Comparison of ENCODE assay signal across 11 cellular contexts in genomic region chr22:31284241-31284745, GRCh38. TPM values are rescaled to one million over a fixed set of nuclear protein-coding genes. Genes with fewer than 3 reads are reported as not detected.
DNase-seq lines count a peak whose midpoint lies in the region; ATAC-seq, FAIRE-seq and TF ChIP-seq lines count a peak whose summit lies in the region.
"Had no signal": no experiment of that assay in that cellular context is flagged by ENCODE, and none has a peak within 500 bp of the region (broad histone marks: within the 10 kb centered on the region; RNA-seq: fewer than 3 reads in every experiment).

No MANE protein-coding gene starts in this region.

- no peak overlapping the region for H3K27ac ChIP-seq in HepG2 (ENCODE audit: extremely low read length, insufficient read depth, low read length)
- H3K27ac ChIP-seq in right lobe of liver = no peak overlapping the region
- peak overlapping the region; percentile 28 to 59 for H3K27ac ChIP-seq in mucosa of rectum (ENCODE audit: low read depth in 2 of 2, low read length in 2 of 2)
- H3K27ac ChIP-seq in uterus = peak overlapping the region; percentile 37 to 100

- no peak for TF ChIP-seq POLR2A in HepG2 (IDR thresholded peaks at IDR 0.05; ENCODE audit: insufficient read depth in 1 of 2, low read depth in 2 of 2, low read length in 2 of 2)
- TF ChIP-seq POLR2A in right lobe of liver (IDR thresholded peaks at IDR 0.05) = no peak
- no peak for TF ChIP-seq POLR2A in uterus (IDR thresholded peaks at IDR 0.05)

- DNase-seq in HepG2 (ENCODE audit: low spot score) = peak; percentile 34
- DNase-seq in right lobe of liver = no peak
- DNase-seq in activated T-helper 2 cell treated with anti-CD3 and anti-CD28 coated beads, Interferon-gamma antibody, Interleukin-2, Interleukin-4, amounts not matched to agents 10 μg/mL and 5 μg/mL and 100 μg/mL, durations not matched to agents 14 hours and 24 hours and 36 hours (ENCODE audit: low spot score) = no peak
- no peak for DNase-seq in uterus
- DNase-seq in RKO (ENCODE audit: low spot score) = no peak
- DNase-seq: amygdala, NCI-H146 had no signal

- H3K36me3 ChIP-seq in HepG2 (replicated peaks in 1 of 2; ENCODE audit: control insufficient read depth in 1 of 2, insufficient read depth in 2 of 2, low read length in 2 of 2) = peaks cover 0 to 1% of the 10 kb centered on the region in 2 experiments; a peak in 1 of 5 replicates
- peaks cover 0 to 9% (median 2%) of the 10 kb centered on the region in 4 donors for H3K36me3 ChIP-seq in right lobe of liver
- peaks cover 73 to 81% of the 10 kb centered on the region in 2 donors for H3K36me3 ChIP-seq in mucosa of rectum (ENCODE audit: control insufficient read depth in 2 of 2, insufficient read depth in 2 of 2, low read length in 2 of 2)
- no peaks in the 10 kb centered on the region for H3K36me3 ChIP-seq in uterus

- TF ChIP-seq CTCF in HepG2 (CRISPR knock-in tag; IDR thresholded peaks at IDR 0.05) (no peak), right lobe of liver (IDR thresholded peaks at IDR 0.05) (no peak), uterus (IDR thresholded peaks at IDR 0.05) (no peak)

- intact Hi-C loops in HepG2 (cut with micrococcal nuclease; ENCODE audit: unreplicated experiment) (no loop called here), right lobe of liver (cut with DNase I) (no loop called here), uterus (cut with DNase I; ENCODE audit: low total_unique reads) (no loop called here)
- intact Hi-C loops in activated T-helper 2 cell treated with anti-CD3 and anti-CD28 coated beads, Interferon-gamma antibody, Interleukin-2, Interleukin-4, amounts not matched to agents 10 μg/mL and 5 μg/mL and 100 μg/mL, durations not matched to agents 14 hours and 24 hours and 36 hours (cut with micrococcal nuclease) = no loop called here

- H3K27me3 Mint-ChIP-seq in activated T-helper 2 cell treated with anti-CD3 and anti-CD28 coated beads, Interferon-gamma antibody, Interleukin-2, Interleukin-4, amounts not matched to agents 10 μg/mL and 5 μg/mL and 100 μg/mL, durations not matched to agents 14 hours and 24 hours and 36 hours (ENCODE audit: low read depth) = no peaks in the 10 kb centered on the region

- H2AFZ ChIP-seq in HepG2 (ENCODE audit: low read length) = no peak overlapping the region

- peaks cover 50% of the 10 kb centered on the region for H3K4me1 Mint-ChIP-seq in activated T-helper 2 cell treated with anti-CD3 and anti-CD28 coated beads, Interferon-gamma antibody, Interleukin-2, Interleukin-4, amounts not matched to agents 10 μg/mL and 5 μg/mL and 100 μg/mL, durations not matched to agents 14 hours and 24 hours and 36 hours (ENCODE audit: low read depth)

- CTCF ChIA-PET in HepG2 (lab: Yijun Ruan, JAX; ENCODE audit: low intra/inter-chr PET ratio, low total read pairs) = no interaction called here

- H3K9me3 Mint-ChIP-seq in activated T-helper 2 cell treated with anti-CD3 and anti-CD28 coated beads, Interferon-gamma antibody, Interleukin-2, Interleukin-4, amounts not matched to agents 10 μg/mL and 5 μg/mL and 100 μg/mL, durations not matched to agents 14 hours and 24 hours and 36 hours = no peaks in the 10 kb centered on the region

- H3K4me3 ChIP-seq in HepG2 (replicated peaks in 1 of 3; ENCODE audit: insufficient read depth in 1 of 3, low read depth in 2 of 3, low read length in 3 of 3) (no peak overlapping the region), right lobe of liver (no peak overlapping the region), mucosa of rectum (ENCODE audit: low read length in 2 of 2) (no peak overlapping the region), uterus (no peak overlapping the region)

- H3K27me3 ChIP-seq in HepG2 (ENCODE audit: control insufficient read depth in 1 of 2, insufficient read depth in 2 of 2, low read length in 2 of 2) (no peaks in the 10 kb centered on the region), right lobe of liver (no peaks in the 10 kb centered on the region), mucosa of rectum (ENCODE audit: control insufficient read depth in 2 of 2, insufficient read depth in 2 of 2, low read length in 2 of 2) (no peaks in the 10 kb centered on the region), uterus (no peaks in the 10 kb centered on the region)

- WGBS in HepG2 (ENCODE audit: low lambda C conversion rate) = 100% methylated on average over 2 of the region's 2 CpGs
- WGBS in right lobe of liver (ENCODE audit: insufficient coverage, low coverage, low lambda C conversion rate, missing lambda C conversion rate) = 75% methylated on average over 2 of the region's 2 CpGs

- no peak overlapping the region for H3K4me2 ChIP-seq in HepG2 (ENCODE audit: low read depth, low read length)

- H3K4me1 ChIP-seq in HepG2 (ENCODE audit: insufficient read depth, low read length) (peaks cover 31% of the 10 kb centered on the region), right lobe of liver (peaks cover 0 to 3% (median 0%) of the 10 kb centered on the region in 4 donors), mucosa of rectum (ENCODE audit: control insufficient read depth in 2 of 2, insufficient read depth in 2 of 2, low read length in 2 of 2) (peaks cover 8 to 10% of the 10 kb centered on the region in 2 donors), uterus (peaks cover 0 to 9% of the 10 kb centered on the region in 2 donors)

- no peak for TF ChIP-seq RAD21 in HepG2 (CRISPR knock-in tag; IDR thresholded peaks at IDR 0.05)

- ATAC-seq in HepG2 (peak; percentile 42), right lobe of liver (no peak), GM18873 (IDR thresholded peaks at IDR 0.05; ENCODE audit: low FRiP score, unreplicated experiment) (no peak), GM18517 (IDR thresholded peaks at IDR 0.05; ENCODE audit: unreplicated experiment) (no peak)

- H3K9me3 ChIP-seq in HepG2 (ENCODE audit: low read length) = no peaks in the 10 kb centered on the region
- H3K9me3 ChIP-seq in right lobe of liver = no peaks in the 10 kb centered on the region
- no peaks in the 10 kb centered on the region for H3K9me3 ChIP-seq in mucosa of rectum (ENCODE audit: control insufficient read depth in 2 of 2, low read length in 2 of 2)
- H3K9me3 ChIP-seq in uterus = no peaks in the 10 kb centered on the region

- FAIRE-seq in HepG2 (lab: Jason Lieb, UNC) = peak; percentile 48
- FAIRE-seq: frontal cortex had no signal

- peaks cover 65% of the 10 kb centered on the region for H3K36me3 Mint-ChIP-seq in activated T-helper 2 cell treated with anti-CD3 and anti-CD28 coated beads, Interferon-gamma antibody, Interleukin-2, Interleukin-4, amounts not matched to agents 10 μg/mL and 5 μg/mL and 100 μg/mL, durations not matched to agents 14 hours and 24 hours and 36 hours (ENCODE audit: low read depth)

- in situ Hi-C loops in HepG2 (cut with HindIII; ENCODE audit: extremely low pct_ligation_motif_present, low pct_unique_long_range_greater_than_20kb) = no loop called here

- no peak overlapping the region for H3K4me3 Mint-ChIP-seq in activated T-helper 2 cell treated with anti-CD3 and anti-CD28 coated beads, Interferon-gamma antibody, Interleukin-2, Interleukin-4, amounts not matched to agents 10 μg/mL and 5 μg/mL and 100 μg/mL, durations not matched to agents 14 hours and 24 hours and 36 hours (ENCODE audit: low read depth)

- no peak for TF ChIP-seq EP300 in HepG2 (IDR thresholded peaks at IDR 0.05; ENCODE audit: low read depth in 2 of 2, low read length in 2 of 2)
- TF ChIP-seq EP300 in HepG2 (CRISPR knock-in tag; IDR thresholded peaks at IDR 0.05; ENCODE audit: borderline replicate concordance) = no peak

- no TSS peak for BruUV-seq in HepG2 (replicated peaks; lab: Mats Ljungman, UMichigan)

- H3K79me2 ChIP-seq in HepG2 (ENCODE audit: insufficient read depth, low read length) = no peaks in the 10 kb centered on the region

- H3K27ac Mint-ChIP-seq in activated T-helper 2 cell treated with anti-CD3 and anti-CD28 coated beads, Interferon-gamma antibody, Interleukin-2, Interleukin-4, amounts not matched to agents 10 μg/mL and 5 μg/mL and 100 μg/mL, durations not matched to agents 14 hours and 24 hours and 36 hours = peak overlapping the region; percentile 87

- H3K9ac ChIP-seq in HepG2 (ENCODE audit: insufficient read depth, low read depth, low read length) = no peak overlapping the region
- peak overlapping the region in 1 of 2 donors; percentile 36 for H3K9ac ChIP-seq in mucosa of rectum (ENCODE audit: low read depth in 1 of 2, low read length in 2 of 2)

- H4K20me1 ChIP-seq in HepG2 (ENCODE audit: insufficient read depth, low read length) = no peaks in the 10 kb centered on the region

- POLR2A ChIA-PET in HepG2 (lab: Yijun Ruan, JAX) = interaction anchor here (0.8 to 1.0 kb wide), 2 partner anchors 60 to 63 kb away, joined by 3 to 4 read pairs; no protein-coding TSS in a partner anchor

TF ChIP-seq in HepG2, 621 proteins besides CTCF, POLR2A, EP300 and RAD21 (continues in another document):
- TF ChIP-seq GFI1 (CRISPR knock-in tag; IDR thresholded peaks at IDR 0.05; ENCODE audit: borderline replicate concordance) = no peak

RNA-seq across cellular contexts. Expression of gene PIK3IP1, which starts 8.0 kb away (rescaled TPM):
- total RNA-seq in HepG2 (2016; rRNA removed; fragmentation: Illumina TruSeq; extraction: Trizol) (0.44 and 1.3 TPM in 2 replicates), right lobe of liver (1 to 10 TPM; 1.3 to 6.6 (median 5.6) TPM), uterus (10 to 100 TPM; 12.7 to 35.1 (median 24.7) TPM)
- 0.26 and 0.30 TPM in 2 replicates for total RNA-seq in HepG2 (2016; cell fraction: cytosol; rRNA removed; fragmentation: Illumina TruSeq; extraction: Trizol; ENCODE audit: low read depth)
- total RNA-seq in HepG2 (2016; cell fraction: insoluble cytoplasmic fraction; rRNA removed; fragmentation: Illumina TruSeq; extraction: Trizol) = 0.49 and 1.3 TPM in 2 replicates
- total RNA-seq in HepG2 (2016; cell fraction: membrane; rRNA removed; fragmentation: Illumina TruSeq; extraction: Trizol) = 0.34 and 0.41 TPM in 2 replicates
- 1.5 and 2.0 TPM in 2 replicates for total RNA-seq in HepG2 (2016; cell fraction: nucleus; rRNA removed; fragmentation: Illumina TruSeq; extraction: Trizol)
- 2.5 and 5.3 TPM in 2 replicates for polyA plus RNA-seq in HepG2 (2011; rRNA removed)
- polyA plus RNA-seq in HepG2 (2011; cell fraction: cytosol; rRNA removed) = 2.4 and 5.0 TPM in 2 replicates
- polyA plus RNA-seq in HepG2 (2011; cell fraction: nucleus; rRNA removed) = 2.3 and 4.8 TPM in 2 replicates
- polyA plus RNA-seq in HepG2 (2012) = 4.8 and 7.6 TPM in 2 replicates
- polyA plus RNA-seq in HepG2 (2016; cell fraction: cytosol; fragmentation: Illumina TruSeq; extraction: Trizol; ENCODE audit: low read depth) = 0.06 and 0.11 TPM in 2 replicates
- polyA plus RNA-seq in HepG2 (2016; cell fraction: insoluble cytoplasmic fraction; fragmentation: Illumina TruSeq; extraction: Trizol; ENCODE audit: low read depth) = 0.21 and 0.38 TPM in 2 replicates
- 0.10 and 0.14 TPM in 2 replicates for polyA plus RNA-seq in HepG2 (2016; cell fraction: membrane; fragmentation: Illumina TruSeq; extraction: Trizol; ENCODE audit: low read depth)
- 1.7 and 2.4 TPM in 2 replicates for polyA plus RNA-seq in HepG2 (2016; cell fraction: nucleus; fragmentation: Illumina TruSeq; extraction: Trizol; ENCODE audit: insufficient read depth, low read depth)
- polyA minus RNA-seq in HepG2 (2011; rRNA and poly(A)+ RNA removed; ENCODE audit: low replicate concordance) = 2.1 and 3.8 TPM in 2 replicates
- 2.0 and 4.0 TPM in 2 replicates for polyA minus RNA-seq in HepG2 (2011; cell fraction: cytosol; rRNA and poly(A)+ RNA removed)
- 2.1 and 4.0 TPM in 2 replicates for polyA minus RNA-seq in HepG2 (2011; cell fraction: nucleus; rRNA and poly(A)+ RNA removed)
- total RNA-seq in activated T-helper 2 cell treated with anti-CD3 and anti-CD28 coated beads, Interferon-gamma antibody, Interleukin-2, Interleukin-4, amounts not matched to agents 10 μg/mL and 5 μg/mL and 100 μg/mL, durations not matched to agents 14 hours and 24 hours and 36 hours = 9.3 and 10.4 TPM in 2 replicates

Comparison
In these comparisons a context has a peak if more than half of its experiments do, and no peak if none do; other contexts are left out.
1. H3K27ac ChIP-seq: peak in mucosa of rectum (2 of 2) and uterus (2 of 2); none in HepG2 (single experiment) and right lobe of liver (0 of 3).